ENCODE assay signal across 16 cellular contexts in the genomic region with DNA sequence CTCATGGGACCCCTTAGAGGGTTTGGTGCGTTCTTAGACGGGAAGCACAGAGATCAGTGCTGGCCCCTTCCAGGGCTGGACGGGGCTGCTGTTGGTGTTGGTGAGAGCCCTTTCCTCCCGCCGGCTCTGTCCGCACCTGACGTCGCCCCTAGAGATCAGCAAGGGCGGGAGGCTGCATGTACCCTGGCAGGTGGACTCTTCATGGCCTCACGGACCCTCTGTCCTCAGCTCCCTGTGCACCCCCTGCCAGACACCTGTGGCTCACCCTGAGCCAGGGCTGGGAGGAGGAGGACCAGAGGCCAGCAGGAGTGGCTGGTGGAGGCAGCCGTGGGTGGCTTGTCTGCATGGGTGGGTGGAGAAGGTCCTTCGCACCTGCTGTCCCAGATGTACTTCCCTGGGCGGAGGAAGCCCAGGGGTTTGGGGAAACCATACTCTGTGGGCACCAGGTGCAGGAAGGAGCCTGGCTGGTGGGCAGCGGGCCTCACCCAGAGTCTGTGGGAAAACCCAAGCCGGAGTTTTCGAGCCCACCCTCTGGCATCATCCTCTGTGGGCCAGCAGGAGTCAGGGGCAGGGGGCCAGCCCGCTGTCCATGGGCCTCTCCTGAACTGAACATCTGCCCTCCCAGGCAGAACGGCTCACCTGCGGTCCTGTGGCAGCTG.
DNase-seq lines count a peak whose midpoint lies in the region; ATAC-seq and TF ChIP-seq lines count a peak whose summit lies in the region.
"Had no signal": no experiment of that assay in that cellular context is flagged by ENCODE, and none has a peak within 500 bp of the region (broad histone marks: within the 10 kb centered on the region; RNA-seq: fewer than 3 reads in every experiment).

No MANE protein-coding gene starts in this region.

- H3K4me3 Mint-ChIP-seq in T-cell, result no peak overlapping the region
- H3K4me3 Mint-ChIP-seq: activated naive CD8-positive, alpha-beta T cell treated with anti-CD3 and anti-CD28 coated beads for 36 hours had no signal

- H3K27me3 ChIP-seq in BLaER1 (no peaks in the 10 kb centered on the region), gastrocnemius medialis (no peaks in the 10 kb centered on the region)

- POLR2A ChIA-PET in HEK293 (lab: Yijun Ruan, JAX) (no interaction called here), T-cell (lab: Charles Lee) (interaction anchor here (0.6 kb wide), 2 partner anchors 56 to 1368 kb away, joined by 3 read pairs; no protein-coding TSS in a partner anchor)

- H3K9me3 ChIP-seq in BLaER1 (no peaks in the 10 kb centered on the region), HEK293 (ENCODE audit: control insufficient read depth, insufficient read depth, low read depth, low read length) (no peaks in the 10 kb centered on the region), gastrocnemius medialis (no peaks in the 10 kb centered on the region)

- H3K4me2 ChIP-seq in BLaER1, result peak overlapping the region; percentile 74

- H3K36me3 Mint-ChIP-seq in T-cell, result peaks cover 28% of the 10 kb centered on the region

- H3K9me3 Mint-ChIP-seq in T-cell, result no peaks in the 10 kb centered on the region
- H3K9me3 Mint-ChIP-seq: activated naive CD8-positive, alpha-beta T cell treated with anti-CD3 and anti-CD28 coated beads for 36 hours; stimulated activated naive B cell treated with anti-CD40 and anti-IgM and Interleukin-4, amounts not matched to agents 10 μg/mL and 1 μg/mL and 100 μg/mL, for 72 hours had no signal

- H3K27me3 Mint-ChIP-seq in T-cell, result no peaks in the 10 kb centered on the region
- H3K27me3 Mint-ChIP-seq: activated naive CD8-positive, alpha-beta T cell treated with anti-CD3 and anti-CD28 coated beads for 36 hours; stimulated activated naive B cell treated with anti-CD40 and anti-IgM and Interleukin-4, amounts not matched to agents 10 μg/mL and 1 μg/mL and 100 μg/mL, for 72 hours had no signal

- H3K27ac Mint-ChIP-seq in T-cell, result peak overlapping the region in 1 of 2 donors; percentile 67
- H3K27ac Mint-ChIP-seq: activated naive CD8-positive, alpha-beta T cell treated with anti-CD3 and anti-CD28 coated beads for 36 hours had no signal

- peaks cover 99% of the 10 kb centered on the region for H3K36me3 ChIP-seq in BLaER1
- peaks cover 0 to 81% of the 10 kb centered on the region in 2 experiments; a peak in 2 of 3 replicates for H3K36me3 ChIP-seq in HEK293 (ENCODE audit: control insufficient read depth in 2 of 2, insufficient read depth in 1 of 2, low read length in 2 of 2)
- H3K36me3 ChIP-seq in gastrocnemius medialis, result peaks cover 0 to 44% of the 10 kb centered on the region in 2 donors

- H4K20me1 ChIP-seq in BLaER1, result peaks cover 97% of the 10 kb centered on the region

- peaks cover 11 to 37% (median 26%) of the 10 kb centered on the region in 3 donors for H3K4me1 Mint-ChIP-seq in T-cell

- no peak for TF ChIP-seq POLR2A in gastrocnemius medialis (IDR thresholded peaks at IDR 0.05)

- intact Hi-C loops in left cardiac atrium (cut with DNase I) (no loop called here), gastrocnemius medialis (cut with DNase I; ENCODE audit: low total_unique reads) (no loop called here)

- H3K4me3 ChIP-seq in BLaER1 (no peak overlapping the region), HEK293 (ENCODE audit: low read depth, low read length) (no peak overlapping the region), gastrocnemius medialis (no peak overlapping the region)

- peak; percentile 21 for DNase-seq in left cardiac atrium
- no peak for DNase-seq in gastrocnemius medialis
- DNase-seq in T-cell, result no peak
- DNase-seq in T-helper 9 cell, result no peak
- no peak for DNase-seq in DMS 273 (lab: John Stamatoyannopoulos, UW; ENCODE audit: unreplicated experiment)
- DNase-seq: activated CD4-positive, alpha-beta T cell treated with anti-CD3 and anti-CD28 coated beads for 48 hours; activated naive CD8-positive, alpha-beta T cell treated with anti-CD3 and anti-CD28 coated beads for 36 hours; DMS 273 treated with DMSO at 0.1 percent for 48 hours; effector CD8-positive, alpha-beta T cell; NCI-H2029; NCI-H510A treated with DMSO at 0.1 percent for 48 hours; stimulated activated naive B cell treated with anti-CD40 and anti-IgM and Interleukin-4, amounts not matched to agents 10 μg/mL and 1 μg/mL and 100 μg/mL, for 72 hours had no signal

- in situ Hi-C loops in gastrocnemius medialis (cut with MboI; ENCODE audit: low sequenced_read_pairs in 4 of 4), result no loop called here

- H3K9ac ChIP-seq in BLaER1, result no peak overlapping the region
- H3K9ac ChIP-seq: parathyroid adenoma had no signal

- CTCF ChIA-PET in HEK293 (lab: Yijun Ruan, JAX) (interaction anchor here (1.0 kb wide), 2 partner anchors 60 to 158 kb away, joined by 3 to 5 read pairs; no protein-coding TSS in a partner anchor), T-cell (lab: Charles Lee) (no interaction called here)

- no peak for ATAC-seq in left cardiac atrium
- peak in 1 of 2 donors; percentile 4 for ATAC-seq in gastrocnemius medialis
- ATAC-seq in T-cell (replicated peaks in 1 of 4), result no peak
- no peak for ATAC-seq in GM21381 (IDR thresholded peaks at IDR 0.05; ENCODE audit: unreplicated experiment)
- ATAC-seq: stimulated activated naive B cell treated with anti-CD40 and anti-IgM and Interleukin-4, amounts not matched to agents 10 μg/mL and 1 μg/mL and 100 μg/mL, for 72 hours had no signal

- TF ChIP-seq CTCF in HEK293 (tag by site-specific recombination; IDR thresholded peaks at IDR 0.05) (no peak), gastrocnemius medialis (IDR thresholded peaks at IDR 0.05 in 4 of 5, conservative IDR thresholded peaks at IDR 0.05 in 1 of 5) (no peak)

- H3K27ac ChIP-seq in BLaER1 (peak overlapping the region; percentile 52), HEK293 (ENCODE audit: extremely low read depth, low read depth, low read length) (no peak overlapping the region), gastrocnemius medialis (peak overlapping the region; percentile 63 to 82 (median 78))
- H3K27ac ChIP-seq: parathyroid adenoma had no signal

- H3K4me1 ChIP-seq in BLaER1 (peaks cover 96% of the 10 kb centered on the region), HEK293 (ENCODE audit: control insufficient read depth, insufficient read depth, low read length) (no peaks in the 10 kb centered on the region), gastrocnemius medialis (peaks cover 16 to 18% of the 10 kb centered on the region in 2 donors)
- H3K4me1 ChIP-seq: parathyroid adenoma had no signal

TF ChIP-seq in HEK293, 187 proteins besides CTCF, POLR2A, EP300 and RAD21:
- TF ChIP-seq ZFHX2 (tag by site-specific recombination; conservative IDR thresholded peaks at IDR 0.05) (peak; percentile 52), ZNF324 (tag by site-specific recombination; IDR thresholded peaks at IDR 0.05) (no peak), SCRT2 (tag by site-specific recombination; IDR thresholded peaks at IDR 0.05) (peak; percentile 80), SCRT1 (tag by site-specific recombination; IDR thresholded peaks at IDR 0.05; ENCODE audit: borderline replicate concordance) (peak; percentile 68; the same call in 1 of the 2 replicates)
